In the genomic region with DNA sequence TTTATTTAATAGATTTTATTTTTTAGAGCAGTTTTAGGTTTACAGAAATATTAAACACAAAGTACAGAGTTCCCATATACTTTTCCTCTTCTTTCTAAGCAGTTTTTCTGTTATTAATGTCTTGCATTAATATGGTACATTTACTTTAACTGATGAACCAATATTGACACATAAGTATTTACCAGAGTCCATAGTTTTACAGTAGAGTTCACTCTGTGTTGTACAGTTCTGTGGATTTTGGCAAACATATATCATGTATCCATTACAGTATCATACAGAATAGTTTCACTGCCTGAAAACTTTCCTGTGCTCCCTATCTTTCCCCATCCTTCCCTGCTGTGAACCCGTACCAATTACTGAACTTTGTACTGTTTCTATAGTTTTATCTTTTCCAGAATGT, we compare ENCODE assay signal across 8 cellular contexts.
"Had no signal": no experiment of that assay in that cellular context is flagged by ENCODE, and none has a peak within 500 bp of the region (broad histone marks: within the 10 kb centered on the region; RNA-seq: fewer than 3 reads in every experiment).

No MANE protein-coding gene starts in this region.

- FAIRE-seq: HTR-8/SVneo had no signal

- H3K27ac ChIP-seq: GM23248, KMS-11 had no signal

- H3K4me3 ChIP-seq: GM23248 had no signal

- DNase-seq: GM23248, GOT3, H9, HCEC 1CT, Karpas-422, KBM-7 had no signal
